1 cellular context compared by ENCODE assay signal in the genomic region with DNA sequence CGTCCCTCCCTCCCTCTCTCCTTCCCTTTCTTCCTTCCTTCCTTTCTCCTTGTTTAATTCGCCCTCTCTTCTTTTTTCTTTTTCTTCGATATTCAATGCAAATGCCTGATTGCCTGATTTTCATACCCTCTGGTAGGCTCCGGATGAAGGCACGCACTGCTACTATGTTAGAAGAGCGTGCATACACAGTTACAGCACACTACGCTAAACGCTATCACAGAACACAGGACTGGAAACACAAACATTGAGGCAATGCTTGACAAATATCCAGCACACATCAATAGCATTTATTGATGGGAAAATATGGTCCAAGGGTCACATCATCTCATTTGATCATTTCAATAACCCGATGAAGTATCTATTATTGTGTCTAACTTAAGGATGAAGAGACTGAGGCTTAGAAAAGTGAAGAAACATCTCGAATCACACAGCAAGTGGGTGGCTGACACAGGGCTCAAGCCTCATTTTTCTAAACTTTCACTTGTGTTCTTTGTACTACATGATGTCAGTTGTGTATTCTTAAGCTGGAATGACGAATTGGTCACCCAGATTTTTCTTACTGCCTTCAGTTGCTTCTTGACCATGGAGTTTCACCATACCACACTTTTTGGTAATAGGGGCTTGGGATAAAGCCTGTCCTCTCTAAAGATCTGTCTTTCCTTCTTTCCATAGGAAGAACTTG.
TF ChIP-seq lines count a peak whose summit lies in the region.

No MANE protein-coding gene starts in this region.

TF ChIP-seq in SK-N-SH treated with all-trans-retinoic acid at 6 μM for 48 hours, 23 proteins besides CTCF, POLR2A, EP300 and RAD21 (continued from another document):
- TF ChIP-seq ISL1 (CRISPR knock-in tag; IDR thresholded peaks at IDR 0.05) (no peak), ZC3H10 (CRISPR knock-in tag; IDR thresholded peaks at IDR 0.05) (no peak), ZNF70 (CRISPR knock-in tag; IDR thresholded peaks at IDR 0.05) (no peak), PPARA (CRISPR knock-in tag; IDR thresholded peaks at IDR 0.05; ENCODE audit: borderline replicate concordance) (no peak), GLIS3 (CRISPR knock-in tag; IDR thresholded peaks at IDR 0.05) (no peak)
TF ChIP-seq in SK-N-SH treated with all-trans-retinoic acid at 6 μM for 48 hours: peak in this region for 0.
